Comparison of ENCODE assay signal across 8 cellular contexts in the genomic region with DNA sequence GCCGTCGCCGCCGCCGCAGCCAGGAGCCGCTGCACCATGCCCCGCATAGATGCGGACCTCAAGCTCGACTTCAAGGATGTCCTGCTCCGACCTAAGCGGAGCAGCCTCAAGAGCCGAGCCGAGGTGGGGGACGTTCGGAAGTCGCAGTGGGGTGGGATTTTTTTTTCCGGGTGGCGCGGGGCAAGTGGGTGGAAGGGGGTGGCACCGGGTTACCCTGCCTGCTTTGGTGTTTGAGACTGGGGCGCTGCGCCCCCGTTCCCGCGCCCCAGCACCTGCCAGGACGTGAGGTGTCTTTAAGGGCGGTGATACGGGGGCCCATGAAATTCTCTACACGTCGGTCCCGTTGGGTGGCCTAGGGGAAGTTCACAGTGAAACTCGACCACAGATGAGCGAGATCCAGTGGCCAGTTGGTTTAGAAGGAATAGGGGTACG. TPM values are rescaled to one million over a fixed set of nuclear protein-coding genes. Genes with fewer than 3 reads are reported as not detected.
DNase-seq lines count a peak whose midpoint lies in the region; ATAC-seq and TF ChIP-seq lines count a peak whose summit lies in the region.

No MANE protein-coding gene starts in this region.

- no peaks in the 10 kb centered on the region for H4K20me1 ChIP-seq in neural cell (ENCODE audit: insufficient read depth)

- H3K4me3 ChIP-seq in AG04449 (ENCODE audit: low read depth, low read length) = peak overlapping the region; percentile 66
- peak overlapping the region; percentile 46 for H3K4me3 ChIP-seq in NT2/D1 (ENCODE audit: insufficient read length, low read depth)
- peak overlapping the region; percentile 72 for H3K4me3 ChIP-seq in neural cell (ENCODE audit: low read length)

- H3K9me3 Mint-ChIP-seq in endothelial cell (ENCODE audit: unreplicated experiment) = peaks cover 3% of the 10 kb centered on the region

- TF ChIP-seq RAD21 in neural cell (conservative IDR thresholded peaks at IDR 0.05) = no peak

- peaks cover 4% of the 10 kb centered on the region for H3K27me3 Mint-ChIP-seq in endothelial cell (ENCODE audit: unreplicated experiment)

- H3K79me2 ChIP-seq in neural cell (replicated peaks; ENCODE audit: insufficient read depth, low read length) = no peaks in the 10 kb centered on the region

- no peaks in the 10 kb centered on the region for H3F3A ChIP-seq in neural cell (ENCODE audit: insufficient read depth, low read length, poor library complexity, severe bottlenecking)

- H3K27me3 ChIP-seq in NT2/D1 (ENCODE audit: insufficient read depth, insufficient read length) = peaks cover 47% of the 10 kb centered on the region
- H3K27me3 ChIP-seq in neural cell (ENCODE audit: insufficient read depth, low read depth, low read length) = peaks cover 31% of the 10 kb centered on the region

- peak overlapping the region; percentile 88 for H3K4me3 Mint-ChIP-seq in endothelial cell (ENCODE audit: unreplicated experiment)

- H3K9ac ChIP-seq in NT2/D1 (ENCODE audit: insufficient read length, low read depth) (peak overlapping the region; percentile 51), neural cell (ENCODE audit: low read length) (peak overlapping the region; percentile 47)

- no peak overlapping the region for H3K27ac Mint-ChIP-seq in endothelial cell (ENCODE audit: unreplicated experiment)

- peaks cover 8% of the 10 kb centered on the region for H3K4me1 Mint-ChIP-seq in endothelial cell (ENCODE audit: unreplicated experiment)

- CTCF ChIA-PET in AG04449 (lab: Yijun Ruan, JAX) = interaction anchor here (1.4 to 1.7 kb wide), 3 partner anchors 18 to 48 kb away, joined by 3 to 6 read pairs (median 3); no protein-coding TSS in a partner anchor

- no peaks in the 10 kb centered on the region for H3K36me3 ChIP-seq in NT2/D1 (ENCODE audit: insufficient read depth, insufficient read length, low read length)
- H3K36me3 ChIP-seq in neural cell (ENCODE audit: insufficient read depth, low read length) = no peaks in the 10 kb centered on the region

- H3K36me3 Mint-ChIP-seq in endothelial cell (ENCODE audit: low read depth, unreplicated experiment) = no peaks in the 10 kb centered on the region

- H2AFZ ChIP-seq in neural cell (ENCODE audit: low read depth, low read length) = no peak overlapping the region

- POLR2A ChIA-PET in AG04449 (lab: Yijun Ruan, JAX) = interaction anchor here (1.0 kb wide), 1 partner anchor 9 kb away, joined by 3 read pairs; no protein-coding TSS in a partner anchor

- DNase-seq in AG04449 (ENCODE audit: low read depth, low spot score) = no peak
- no peak for DNase-seq in NT2/D1 (ENCODE audit: low read depth, low spot score)
- no peak for DNase-seq in endothelial cell (ENCODE audit: low spot score)
- no peak for DNase-seq in epidermal melanocyte (ENCODE audit: insufficient read length, low spot score)
- no peak for DNase-seq in NCI-H526 treated with DMSO at 0.1 percent for 48 hours (lab: John Stamatoyannopoulos, UW)
- no peak for DNase-seq in cerebellum (ENCODE audit: low spot score)

- ATAC-seq in GM21423 (IDR thresholded peaks at IDR 0.05; ENCODE audit: unreplicated experiment) = peak; percentile 6

- H3K9me2 ChIP-seq in neural cell (ENCODE audit: insufficient read depth, low read length) = no peaks in the 10 kb centered on the region

- TF ChIP-seq EP300 in neural cell (conservative IDR thresholded peaks at IDR 0.05; ENCODE audit: poor library complexity, severe bottlenecking) = no peak

- no peak overlapping the region for H3K27ac ChIP-seq in neural cell (ENCODE audit: low read length)

- H3K4me1 ChIP-seq in NT2/D1 (ENCODE audit: insufficient read depth, insufficient read length) = no peaks in the 10 kb centered on the region

- peak overlapping the region; percentile 30 for H3K4me2 ChIP-seq in neural cell (ENCODE audit: low read length)

- TF ChIP-seq CTCF in AG04449 (IDR thresholded peaks at IDR 0.05; ENCODE audit: insufficient read depth, low read length, missing control alignments) (no peak), endothelial cell (IDR thresholded peaks at IDR 0.05; ENCODE audit: unreplicated experiment) (no peak), neural cell (IDR thresholded peaks at IDR 0.05; ENCODE audit: poor library complexity, severe bottlenecking) (peak; percentile 38)

- no peaks in the 10 kb centered on the region for H3K9me3 ChIP-seq in NT2/D1 (ENCODE audit: insufficient read depth, low read length)
- no peaks in the 10 kb centered on the region for H3K9me3 ChIP-seq in neural cell (ENCODE audit: low read length)

TF ChIP-seq in neural cell, 6 proteins besides CTCF, POLR2A, EP300 and RAD21:
- TF ChIP-seq TAF1 (IDR thresholded peaks at IDR 0.05; ENCODE audit: low read depth) = peak; percentile 3
- TF ChIP-seq SMC3 (conservative IDR thresholded peaks at IDR 0.05; ENCODE audit: poor library complexity) = no peak

RNA-seq across cellular contexts. Expression of a gene that starts 0.3 kb away (rescaled TPM):
- total RNA-seq in endothelial cell (ENCODE audit: unreplicated experiment) = 1.8 TPM
- polyA plus RNA-seq in neural cell = 1.6 TPM in 1 of 2 replicates, not detected in the other
- polyA minus RNA-seq in neural cell = not detected in 2 replicates
- 3.9 TPM for total RNA-seq in cerebellum
